9 cellular contexts compared by ENCODE assay signal in genomic region chr15:90231028-90232017, GRCh38. TPM values are rescaled to one million over a fixed set of nuclear protein-coding genes. Genes with fewer than 3 reads are reported as not detected.
DNase-seq lines count a peak whose midpoint lies in the region; ATAC-seq and TF ChIP-seq lines count a peak whose summit lies in the region.
"Had no signal": no experiment of that assay in that cellular context is flagged by ENCODE, and none has a peak within 500 bp of the region (broad histone marks: within the 10 kb centered on the region; RNA-seq: fewer than 3 reads in every experiment).

No MANE protein-coding gene starts in this region.

- 67 to 79% (median 71%) methylated on average over 23 to 27 of the region's 27 CpGs for WGBS in heart left ventricle, 4 donors

- H3K9me3 Mint-ChIP-seq in activated T-helper 1 cell treated with anti-CD3 and anti-CD28 coated beads, Interleukin-12 subunit alpha, Interleukin-12 subunit beta, Interleukin-2, Interleukin-4 antibody, amounts not matched to agents 30 ng/mL and 10 ng/mL and 1 ng/mL, durations not matched to agents 14 hours and 24 hours and 36 hours: no peaks in the 10 kb centered on the region
- H3K9me3 Mint-ChIP-seq in mesothelial cell of epicardium: no peaks in the 10 kb centered on the region
- no peaks in the 10 kb centered on the region for H3K9me3 Mint-ChIP-seq in stimulated activated effector memory CD8-positive, alpha-beta T cell treated with anti-CD3 and anti-CD28 coated beads, Interleukin-12 subunit alpha, Interleukin-12 subunit beta, amount 100 ng/mL, for 72 hours

- H3K4me3 Mint-ChIP-seq in activated T-helper 1 cell treated with anti-CD3 and anti-CD28 coated beads, Interleukin-12 subunit alpha, Interleukin-12 subunit beta, Interleukin-2, Interleukin-4 antibody, amounts not matched to agents 30 ng/mL and 10 ng/mL and 1 ng/mL, durations not matched to agents 14 hours and 24 hours and 36 hours: peak overlapping the region; percentile 93
- peak overlapping the region; percentile 38 for H3K4me3 Mint-ChIP-seq in mesothelial cell of epicardium
- peak overlapping the region; percentile 89 for H3K4me3 Mint-ChIP-seq in stimulated activated effector memory CD8-positive, alpha-beta T cell treated with anti-CD3 and anti-CD28 coated beads, Interleukin-12 subunit alpha, Interleukin-12 subunit beta, amount 100 ng/mL, for 72 hours

- H3K36me3 ChIP-seq in heart left ventricle: peaks cover 0 to 68% (median 47%) of the 10 kb centered on the region in 9 donors

- peaks cover 53% of the 10 kb centered on the region for H3K4me1 Mint-ChIP-seq in activated T-helper 1 cell treated with anti-CD3 and anti-CD28 coated beads, Interleukin-12 subunit alpha, Interleukin-12 subunit beta, Interleukin-2, Interleukin-4 antibody, amounts not matched to agents 30 ng/mL and 10 ng/mL and 1 ng/mL, durations not matched to agents 14 hours and 24 hours and 36 hours (ENCODE audit: low read depth)
- peaks cover 12% of the 10 kb centered on the region for H3K4me1 Mint-ChIP-seq in mesothelial cell of epicardium
- H3K4me1 Mint-ChIP-seq in stimulated activated effector memory CD8-positive, alpha-beta T cell treated with anti-CD3 and anti-CD28 coated beads, Interleukin-12 subunit alpha, Interleukin-12 subunit beta, amount 100 ng/mL, for 72 hours: peaks cover 57% of the 10 kb centered on the region

- TF ChIP-seq POLR2A in heart left ventricle (IDR thresholded peaks at IDR 0.05): no peak

- no peaks in the 10 kb centered on the region for H3K27me3 Mint-ChIP-seq in activated T-helper 1 cell treated with anti-CD3 and anti-CD28 coated beads, Interleukin-12 subunit alpha, Interleukin-12 subunit beta, Interleukin-2, Interleukin-4 antibody, amounts not matched to agents 30 ng/mL and 10 ng/mL and 1 ng/mL, durations not matched to agents 14 hours and 24 hours and 36 hours (ENCODE audit: insufficient read depth)
- H3K27me3 Mint-ChIP-seq in mesothelial cell of epicardium (ENCODE audit: low read depth): no peaks in the 10 kb centered on the region

- no peak for DNase-seq in heart left ventricle
- no peak for DNase-seq in cardiac septum (ENCODE audit: low spot score)
- peak; percentile 80 for DNase-seq in activated T-helper 1 cell treated with anti-CD3 and anti-CD28 coated beads, Interleukin-12 subunit alpha, Interleukin-12 subunit beta, Interleukin-2, Interleukin-4 antibody, amounts not matched to agents 30 ng/mL and 10 ng/mL and 1 ng/mL, durations not matched to agents 14 hours and 24 hours and 36 hours (ENCODE audit: low spot score)
- no peak for DNase-seq in mesothelial cell of epicardium (ENCODE audit: low spot score in 2 of 2, unreplicated experiment in 2 of 2)
- DNase-seq in stimulated activated effector memory CD8-positive, alpha-beta T cell treated with anti-CD3 and anti-CD28 coated beads, Interleukin-12 subunit alpha, Interleukin-12 subunit beta, amount 100 ng/mL, for 72 hours (ENCODE audit: low spot score in 2 of 2): peak; percentile 40 to 80
- DNase-seq in inferior parietal cortex (ENCODE audit: extremely low spot score): no peak

- H3K4me1 ChIP-seq in heart left ventricle: peaks cover 3 to 53% (median 30%) of the 10 kb centered on the region in 12 donors

- ATAC-seq in heart left ventricle (no peak), HG02870 (IDR thresholded peaks at IDR 0.05; ENCODE audit: unreplicated experiment) (no peak), HG03378 (IDR thresholded peaks at IDR 0.05; ENCODE audit: unreplicated experiment) (no peak)
- ATAC-seq in stimulated activated effector memory CD8-positive, alpha-beta T cell treated with anti-CD3 and anti-CD28 coated beads, Interleukin-12 subunit alpha, Interleukin-12 subunit beta, amount 100 ng/mL, for 72 hours: peak; percentile 56

- no peaks in the 10 kb centered on the region for H3K27me3 ChIP-seq in heart left ventricle
- H3K27me3 ChIP-seq: SJSA1 had no signal

- peak overlapping the region in 1 of 12 donors; percentile 13 for H3K4me3 ChIP-seq in heart left ventricle
- H3K4me3 ChIP-seq: SJSA1 had no signal

- TF ChIP-seq CTCF in heart left ventricle (IDR thresholded peaks at IDR 0.05) (no peak), mesothelial cell of epicardium (IDR thresholded peaks at IDR 0.05; ENCODE audit: unreplicated experiment) (no peak)

- H3K27ac Mint-ChIP-seq in activated T-helper 1 cell treated with anti-CD3 and anti-CD28 coated beads, Interleukin-12 subunit alpha, Interleukin-12 subunit beta, Interleukin-2, Interleukin-4 antibody, amounts not matched to agents 30 ng/mL and 10 ng/mL and 1 ng/mL, durations not matched to agents 14 hours and 24 hours and 36 hours: peak overlapping the region; percentile 94
- no peak overlapping the region for H3K27ac Mint-ChIP-seq in mesothelial cell of epicardium
- peak overlapping the region; percentile 96 for H3K27ac Mint-ChIP-seq in stimulated activated effector memory CD8-positive, alpha-beta T cell treated with anti-CD3 and anti-CD28 coated beads, Interleukin-12 subunit alpha, Interleukin-12 subunit beta, amount 100 ng/mL, for 72 hours

- no peaks in the 10 kb centered on the region for H3K9me3 ChIP-seq in heart left ventricle
- H3K9me3 ChIP-seq: SJSA1 had no signal

- intact Hi-C loops in heart left ventricle (cut with DNase I) (loop anchor here in 2 of 10 donors (2.0 to 5.0 kb wide), 2 partner anchors 36 to 337 kb away; partner anchors contain the start of gene NGRN (in 1 of the 2)), cardiac septum (cut with DNase I) (loop anchor here (5.0 kb wide), 1 partner anchor 36 kb away; the partner anchor contains the start of gene NGRN)
- intact Hi-C loops in activated T-helper 1 cell treated with anti-CD3 and anti-CD28 coated beads, Interleukin-12 subunit alpha, Interleukin-12 subunit beta, Interleukin-2, Interleukin-4 antibody, amounts not matched to agents 30 ng/mL and 10 ng/mL and 1 ng/mL, durations not matched to agents 14 hours and 24 hours and 36 hours (cut with micrococcal nuclease): loop anchor here (1.0 to 2.0 kb wide), 3 partner anchors 131 to 703 kb away; partner anchors contain the start of genes BLM and UNC45A

- peaks cover 37% of the 10 kb centered on the region for H3K36me3 Mint-ChIP-seq in activated T-helper 1 cell treated with anti-CD3 and anti-CD28 coated beads, Interleukin-12 subunit alpha, Interleukin-12 subunit beta, Interleukin-2, Interleukin-4 antibody, amounts not matched to agents 30 ng/mL and 10 ng/mL and 1 ng/mL, durations not matched to agents 14 hours and 24 hours and 36 hours (ENCODE audit: low read depth)
- peaks cover 13% of the 10 kb centered on the region for H3K36me3 Mint-ChIP-seq in mesothelial cell of epicardium
- H3K36me3 Mint-ChIP-seq in stimulated activated effector memory CD8-positive, alpha-beta T cell treated with anti-CD3 and anti-CD28 coated beads, Interleukin-12 subunit alpha, Interleukin-12 subunit beta, amount 100 ng/mL, for 72 hours: peaks cover 52% of the 10 kb centered on the region

- peak overlapping the region in 11 of 12 donors; percentile 50 to 95 (median 77) for H3K27ac ChIP-seq in heart left ventricle
- H3K27ac ChIP-seq: SJSA1 had no signal

RNA-seq across cellular contexts. Expression of gene CIB1, which starts 2.4 kb away (rescaled TPM):
- total RNA-seq in heart left ventricle (100 to 1,000 TPM in 1 of 9 donors, 10 to 100 TPM in 8; 38.7 to 107 (median 80.8) TPM), cardiac septum (69.9 TPM), mesothelial cell of epicardium (16.9 to 18.1 TPM (median 17.6 TPM) in 3 replicates)
- 100 to 1,000 TPM in 1 of 2 donors, 10 to 100 TPM in 1; 78.2 to 145 TPM for polyA plus RNA-seq in heart left ventricle
- total RNA-seq in activated T-helper 1 cell treated with anti-CD3 and anti-CD28 coated beads, Interleukin-12 subunit alpha, Interleukin-12 subunit beta, Interleukin-2, Interleukin-4 antibody, amounts not matched to agents 30 ng/mL and 10 ng/mL and 1 ng/mL, durations not matched to agents 14 hours and 24 hours and 36 hours: 144 and 145 TPM in 2 replicates

RNA-seq across cellular contexts. Expression of gene GDPGP1, which starts 2.7 kb away (rescaled TPM):
- total RNA-seq in heart left ventricle: 10 to 100 TPM in 6 of 9 donors, 1 to 10 TPM in 3; 5.9 to 18.9 (median 13.6) TPM
- polyA plus RNA-seq in heart left ventricle: 1 to 10 TPM; 4.8 to 5.4 TPM
- 10.6 TPM for total RNA-seq in cardiac septum
- 12.7 and 15.5 TPM in 2 replicates for total RNA-seq in activated T-helper 1 cell treated with anti-CD3 and anti-CD28 coated beads, Interleukin-12 subunit alpha, Interleukin-12 subunit beta, Interleukin-2, Interleukin-4 antibody, amounts not matched to agents 30 ng/mL and 10 ng/mL and 1 ng/mL, durations not matched to agents 14 hours and 24 hours and 36 hours
- total RNA-seq in mesothelial cell of epicardium: 8.0 to 9.2 TPM (median 8.4 TPM) in 3 replicates

RNA-seq across cellular contexts. Expression of gene TTLL13, which starts 18.0 kb away (rescaled TPM):
- total RNA-seq in heart left ventricle (under 1 TPM in 4 of 9 donors, not detected in 5; 0.13 to 0.35 (median 0.23) TPM), cardiac septum (0.16 TPM), mesothelial cell of epicardium (0.33 to 0.77 TPM (median 0.47 TPM) in 3 replicates)
- under 1 TPM; 0.07 to 0.11 TPM for polyA plus RNA-seq in heart left ventricle
- total RNA-seq in activated T-helper 1 cell treated with anti-CD3 and anti-CD28 coated beads, Interleukin-12 subunit alpha, Interleukin-12 subunit beta, Interleukin-2, Interleukin-4 antibody, amounts not matched to agents 30 ng/mL and 10 ng/mL and 1 ng/mL, durations not matched to agents 14 hours and 24 hours and 36 hours: 0.29 and 0.65 TPM in 2 replicates
- total RNA-seq: SJSA1 had no signal

RNA-seq across cellular contexts. Expression of gene SEMA4B, which starts 30.2 kb away (rescaled TPM):
- 100 to 1,000 TPM in 1 of 9 donors, 10 to 100 TPM in 8; 14.8 to 105 (median 21.0) TPM for total RNA-seq in heart left ventricle
- polyA plus RNA-seq in heart left ventricle: 10 to 100 TPM; 13.8 to 36.3 TPM
- 21.2 TPM for total RNA-seq in cardiac septum
- total RNA-seq in activated T-helper 1 cell treated with anti-CD3 and anti-CD28 coated beads, Interleukin-12 subunit alpha, Interleukin-12 subunit beta, Interleukin-2, Interleukin-4 antibody, amounts not matched to agents 30 ng/mL and 10 ng/mL and 1 ng/mL, durations not matched to agents 14 hours and 24 hours and 36 hours: 17.5 and 18.8 TPM in 2 replicates
- total RNA-seq in mesothelial cell of epicardium: 32.3 to 37.7 TPM (median 35.4 TPM) in 3 replicates

RNA-seq across cellular contexts. Expression of gene NGRN, which starts 34.1 kb away (rescaled TPM):
- 100 to 1,000 TPM in 8 of 9 donors, 10 to 100 TPM in 1; 93.2 to 149 (median 116) TPM for total RNA-seq in heart left ventricle
- 100 to 1,000 TPM; 119 to 142 TPM for polyA plus RNA-seq in heart left ventricle
- total RNA-seq in cardiac septum: 111 TPM
- total RNA-seq in activated T-helper 1 cell treated with anti-CD3 and anti-CD28 coated beads, Interleukin-12 subunit alpha, Interleukin-12 subunit beta, Interleukin-2, Interleukin-4 antibody, amounts not matched to agents 30 ng/mL and 10 ng/mL and 1 ng/mL, durations not matched to agents 14 hours and 24 hours and 36 hours: 39.0 and 39.9 TPM in 2 replicates
- 91.9 to 93.4 TPM (median 92.8 TPM) in 3 replicates for total RNA-seq in mesothelial cell of epicardium

Comparison
In these comparisons a context has a peak if more than half of its experiments do, and no peak if none do; other contexts are left out.
1. DNase-seq: peak in activated T-helper 1 cell treated with anti-CD3 and anti-CD28 coated beads, Interleukin-12 subunit alpha, Interleukin-12 subunit beta, Interleukin-2, Interleukin-4 antibody, amounts not matched to agents 30 ng/mL and 10 ng/mL and 1 ng/mL, durations not matched to agents 14 hours and 24 hours and 36 hours (single experiment) and stimulated activated effector memory CD8-positive, alpha-beta T cell treated with anti-CD3 and anti-CD28 coated beads, Interleukin-12 subunit alpha, Interleukin-12 subunit beta, amount 100 ng/mL, for 72 hours (2 of 2); none in heart left ventricle (0 of 5), cardiac septum (single experiment), mesothelial cell of epicardium (0 of 2) and inferior parietal cortex (single experiment).
2. H3K4me3 Mint-ChIP-seq: peak in every context shown above with its lines; median percentile 93 in activated T-helper 1 cell treated with anti-CD3 and anti-CD28 coated beads, Interleukin-12 subunit alpha, Interleukin-12 subunit beta, Interleukin-2, Interleukin-4 antibody, amounts not matched to agents 30 ng/mL and 10 ng/mL and 1 ng/mL, durations not matched to agents 14 hours and 24 hours and 36 hours; 89 in stimulated activated effector memory CD8-positive, alpha-beta T cell treated with anti-CD3 and anti-CD28 coated beads, Interleukin-12 subunit alpha, Interleukin-12 subunit beta, amount 100 ng/mL, for 72 hours; 38 in mesothelial cell of epicardium.